In the genomic region with DNA sequence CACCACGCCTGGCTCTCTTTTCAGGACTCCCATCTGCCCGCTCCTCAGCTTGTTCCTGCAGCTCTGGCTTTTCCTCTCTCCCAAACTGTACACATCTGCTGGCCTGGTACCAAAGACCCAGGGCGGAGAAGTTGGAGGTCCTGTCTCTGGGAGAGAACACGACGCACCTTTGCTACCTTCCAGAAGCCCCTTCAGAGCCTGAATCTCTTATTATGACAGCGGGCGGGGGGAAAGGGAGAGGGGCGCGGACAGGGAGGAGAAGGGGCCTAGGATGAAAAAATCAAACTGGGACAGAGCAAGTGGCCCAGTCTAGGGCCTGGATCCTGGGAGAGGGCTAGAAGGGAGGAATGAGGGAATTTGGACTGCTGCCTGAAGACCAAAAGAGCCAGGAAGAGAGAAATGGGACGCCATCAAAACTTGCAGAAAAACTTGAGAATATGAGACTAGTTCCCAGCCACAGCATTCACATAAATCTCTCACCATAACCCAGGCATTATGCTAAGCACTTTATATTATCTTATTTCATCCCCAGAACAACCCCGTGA, we compare ENCODE assay signal across 9 cellular contexts. TPM values are rescaled to one million over a fixed set of nuclear protein-coding genes. Genes with fewer than 3 reads are reported as not detected.
DNase-seq lines count a peak whose midpoint lies in the region; ATAC-seq and TF ChIP-seq lines count a peak whose summit lies in the region.
"Had no signal": no experiment of that assay in that cellular context is flagged by ENCODE, and none has a peak within 500 bp of the region (broad histone marks: within the 10 kb centered on the region; RNA-seq: fewer than 3 reads in every experiment).

No MANE protein-coding gene starts in this region.

- WGBS in psoas muscle, 3 donors, result 0 to 9% (median 7%) methylated on average over 11 of the region's 11 CpGs

- no peaks in the 10 kb centered on the region for H3K9me3 ChIP-seq in CD4-positive, alpha-beta memory T cell (ENCODE audit: control insufficient read depth in 1 of 2, low read length in 2 of 2)
- H3K9me3 ChIP-seq in SK-N-MC (ENCODE audit: low read depth, low read length) (no peaks in the 10 kb centered on the region), psoas muscle (no peaks in the 10 kb centered on the region)

- peaks cover 9 to 46% of the 10 kb centered on the region in 2 donors for H3K36me3 Mint-ChIP-seq in CD4-positive, alpha-beta memory T cell
- peaks cover 18% of the 10 kb centered on the region for H3K36me3 Mint-ChIP-seq in activated CD4-positive, alpha-beta T cell treated with anti-CD3 and anti-CD28 coated beads, Interleukin-2, amount 10 ng/mL, durations not matched to agents 24 days and 14 days (ENCODE audit: low read depth)

- peak in 3 of 5 donors; percentile 29 to 42 (median 31) for DNase-seq in CD4-positive, alpha-beta memory T cell
- DNase-seq in SK-N-MC (ENCODE audit: low read depth, low spot score), result no peak
- no peak for DNase-seq in fibroblast of villous mesenchyme (ENCODE audit: low read depth)
- DNase-seq in psoas muscle, result no peak
- no peak for DNase-seq in activated CD4-positive, alpha-beta T cell treated with anti-CD3 and anti-CD28 coated beads, Interleukin-2, amount 10 ng/mL, durations not matched to agents 24 days and 14 days
- DNase-seq in hippocampal formation (lab: John Stamatoyannopoulos, UW), result no peak
- no peak for DNase-seq in OCI-M2 (lab: John Stamatoyannopoulos, UW; ENCODE audit: unreplicated experiment)

- H3K4me3 Mint-ChIP-seq in CD4-positive, alpha-beta memory T cell, result no peak overlapping the region
- H3K4me3 Mint-ChIP-seq in activated CD4-positive, alpha-beta T cell treated with anti-CD3 and anti-CD28 coated beads, Interleukin-2, amount 10 ng/mL, durations not matched to agents 24 days and 14 days, result no peak overlapping the region
- H3K4me3 Mint-ChIP-seq: T-helper 1 cell treated with Interleukin-12 subunit alpha and Interleukin-12 subunit beta and Interleukin-4 antibody, amounts not matched to agents 30 μg/mL and 1 μg/mL, for 36 hours had no signal

- no peaks in the 10 kb centered on the region for H3K27me3 ChIP-seq in CD4-positive, alpha-beta memory T cell (ENCODE audit: insufficient read depth, low read length)
- no peaks in the 10 kb centered on the region for H3K27me3 ChIP-seq in psoas muscle (ENCODE audit: insufficient read depth in 3 of 3, low read length in 2 of 3)

- POLR2A ChIA-PET in CD4-positive, alpha-beta memory T cell (lab: Charles Lee; ENCODE audit: partially characterized antibody), result interaction anchor here (1.4 to 23.4 kb wide), 9 partner anchors 9 to 143 kb away, joined by 3 to 1074 read pairs (median 70); partner anchors contain the start of genes ALOXE3, BORCS6, CTC1 and PFAS

- no peak for ATAC-seq in psoas muscle
- ATAC-seq in GM18868 (IDR thresholded peaks at IDR 0.05; ENCODE audit: unreplicated experiment), result no peak

- no peak overlapping the region for H3K9ac ChIP-seq in SK-N-MC (ENCODE audit: insufficient read length)

- peaks cover 80% of the 10 kb centered on the region for H3K4me1 ChIP-seq in CD4-positive, alpha-beta memory T cell (ENCODE audit: insufficient read depth, low read length)
- peaks cover 36% of the 10 kb centered on the region for H3K4me1 ChIP-seq in psoas muscle

- H3K4me3 ChIP-seq in CD4-positive, alpha-beta memory T cell (ENCODE audit: low read length in 2 of 2), result peak overlapping the region; percentile 90
- peak overlapping the region; percentile 80 for H3K4me3 ChIP-seq in SK-N-MC
- H3K4me3 ChIP-seq in fibroblast of villous mesenchyme (ENCODE audit: low read depth, low read length), result peak overlapping the region; percentile 100
- peak overlapping the region; percentile 97 for H3K4me3 ChIP-seq in psoas muscle

- no peak overlapping the region for H3K27ac Mint-ChIP-seq in CD4-positive, alpha-beta memory T cell
- H3K27ac Mint-ChIP-seq in activated CD4-positive, alpha-beta T cell treated with anti-CD3 and anti-CD28 coated beads, Interleukin-2, amount 10 ng/mL, durations not matched to agents 24 days and 14 days, result no peak overlapping the region
- H3K27ac Mint-ChIP-seq: T-helper 1 cell treated with Interleukin-12 subunit alpha and Interleukin-12 subunit beta and Interleukin-4 antibody, amounts not matched to agents 30 μg/mL and 1 μg/mL, for 36 hours had no signal

- H3K36me3 ChIP-seq in CD4-positive, alpha-beta memory T cell (ENCODE audit: insufficient read depth, low read length), result peaks cover 19% of the 10 kb centered on the region
- H3K36me3 ChIP-seq in SK-N-MC (ENCODE audit: insufficient read depth, low read length), result peaks cover 14% of the 10 kb centered on the region; the same call in 1 of the 2 replicates
- peaks cover 0 to 25% of the 10 kb centered on the region in 2 donors for H3K36me3 ChIP-seq in psoas muscle (ENCODE audit: insufficient read depth in 1 of 2, low read depth in 1 of 2)

- intact Hi-C loops in CD4-positive, alpha-beta memory T cell (cut with micrococcal nuclease), result loop anchor here (5.0 kb wide), 1 partner anchor 93 kb away; the partner anchor contains the start of genes CTC1 and PFAS
- intact Hi-C loops in psoas muscle (cut with DNase I), result no loop called here
- intact Hi-C loops in activated CD4-positive, alpha-beta T cell treated with anti-CD3 and anti-CD28 coated beads, Interleukin-2, amount 10 ng/mL, durations not matched to agents 24 days and 14 days (cut with micrococcal nuclease), result loop anchor here (10.0 kb wide), 2 partner anchors 470 to 920 kb away; partner anchors contain the start of genes DVL2, PHF23, TP53 and WRAP53

- peaks cover 36 to 65% (median 43%) of the 10 kb centered on the region in 4 donors for H3K4me1 Mint-ChIP-seq in CD4-positive, alpha-beta memory T cell
- H3K4me1 Mint-ChIP-seq in activated CD4-positive, alpha-beta T cell treated with anti-CD3 and anti-CD28 coated beads, Interleukin-2, amount 10 ng/mL, durations not matched to agents 24 days and 14 days, result peaks cover 53% of the 10 kb centered on the region

- peaks cover 0 to 10% (median 0%) of the 10 kb centered on the region in 8 donors for H3K9me3 Mint-ChIP-seq in CD4-positive, alpha-beta memory T cell
- no peaks in the 10 kb centered on the region for H3K9me3 Mint-ChIP-seq in activated CD4-positive, alpha-beta T cell treated with anti-CD3 and anti-CD28 coated beads, Interleukin-2, amount 10 ng/mL, durations not matched to agents 24 days and 14 days
- H3K9me3 Mint-ChIP-seq: T-helper 1 cell treated with Interleukin-12 subunit alpha and Interleukin-12 subunit beta and Interleukin-4 antibody, amounts not matched to agents 30 μg/mL and 1 μg/mL, for 36 hours had no signal

- CTCF ChIA-PET in CD4-positive, alpha-beta memory T cell (lab: Charles Lee; ENCODE audit: partially characterized antibody), result interaction anchor here (1.6 to 7.7 kb wide), 3 partner anchors 15 to 61 kb away, joined by 7 to 93 read pairs (median 10); no protein-coding TSS in a partner anchor

- no peaks in the 10 kb centered on the region for H3K27me3 Mint-ChIP-seq in CD4-positive, alpha-beta memory T cell
- no peaks in the 10 kb centered on the region for H3K27me3 Mint-ChIP-seq in activated CD4-positive, alpha-beta T cell treated with anti-CD3 and anti-CD28 coated beads, Interleukin-2, amount 10 ng/mL, durations not matched to agents 24 days and 14 days

- peak overlapping the region; percentile 100 for H3K27ac ChIP-seq in CD4-positive, alpha-beta memory T cell (ENCODE audit: low read depth, low read length)
- H3K27ac ChIP-seq in SK-N-MC (peak overlapping the region; percentile 96), psoas muscle (peak overlapping the region; percentile 100)

- no peak for TF ChIP-seq CTCF in fibroblast of villous mesenchyme (IDR thresholded peaks at IDR 0.05; ENCODE audit: insufficient read depth, low read depth, low read length)
- no peak for TF ChIP-seq CTCF in psoas muscle (IDR thresholded peaks at IDR 0.05)

RNA-seq across cellular contexts. Expression of gene PER1, which starts 2.5 kb away (rescaled TPM):
- 10 to 100 TPM; 78.9 to 79.4 TPM for total RNA-seq in CD4-positive, alpha-beta memory T cell
- polyA plus RNA-seq in CD4-positive, alpha-beta memory T cell, result 10 to 100 TPM in 1 of 2 donors, 1 to 10 TPM in 1; 3.7 to 18.6 TPM
- total RNA-seq in fibroblast of villous mesenchyme (5.5 and 12.5 TPM in 2 replicates), psoas muscle (100 to 1,000 TPM in 3 of 4 donors, 10 to 100 TPM in 1; 48.9 to 278 (median 166) TPM)
- polyA plus RNA-seq in psoas muscle, result 100 to 1,000 TPM; 133 to 173 (median 145) TPM
- total RNA-seq in activated CD4-positive, alpha-beta T cell treated with anti-CD3 and anti-CD28 coated beads, Interleukin-2, amount 10 ng/mL, durations not matched to agents 24 days and 14 days, result 39.4 and 41.7 TPM in 2 replicates

RNA-seq across cellular contexts. Expression of gene VAMP2, which starts 8.1 kb away (rescaled TPM):
- 100 to 1,000 TPM; 190 to 203 TPM for total RNA-seq in CD4-positive, alpha-beta memory T cell
- 100 to 1,000 TPM in 1 of 2 donors, 10 to 100 TPM in 1; 41.6 to 106 TPM for polyA plus RNA-seq in CD4-positive, alpha-beta memory T cell
- total RNA-seq in fibroblast of villous mesenchyme (5.6 and 6.1 TPM in 2 replicates), psoas muscle (10 to 100 TPM; 39.7 to 59.2 (median 49.8) TPM)
- polyA plus RNA-seq in psoas muscle, result 10 to 100 TPM; 33.2 to 49.5 (median 35.2) TPM
- total RNA-seq in activated CD4-positive, alpha-beta T cell treated with anti-CD3 and anti-CD28 coated beads, Interleukin-2, amount 10 ng/mL, durations not matched to agents 24 days and 14 days, result 45.1 and 49.6 TPM in 2 replicates

RNA-seq across cellular contexts. Expression of gene TMEM107, which starts 21.5 kb away (rescaled TPM):
- 10 to 100 TPM; 25.0 to 25.3 TPM for total RNA-seq in CD4-positive, alpha-beta memory T cell
- polyA plus RNA-seq in CD4-positive, alpha-beta memory T cell, result 10 to 100 TPM; 42.4 to 43.7 TPM
- total RNA-seq in fibroblast of villous mesenchyme (15.5 and 23.7 TPM in 2 replicates), psoas muscle (1 to 10 TPM; 1.2 to 4.7 (median 2.9) TPM)
- 1 to 10 TPM; 1.5 to 1.9 (median 1.8) TPM for polyA plus RNA-seq in psoas muscle
- total RNA-seq in activated CD4-positive, alpha-beta T cell treated with anti-CD3 and anti-CD28 coated beads, Interleukin-2, amount 10 ng/mL, durations not matched to agents 24 days and 14 days, result 20.9 and 21.4 TPM in 2 replicates

RNA-seq across cellular contexts. Expression of gene HES7, which starts 30.8 kb away (rescaled TPM):
- not detected for total RNA-seq in CD4-positive, alpha-beta memory T cell
- not detected for polyA plus RNA-seq in CD4-positive, alpha-beta memory T cell
- total RNA-seq in fibroblast of villous mesenchyme (not detected in 2 replicates), psoas muscle (under 1 TPM in 1 of 4 donors, not detected in 3; 0.30 TPM)
- polyA plus RNA-seq in psoas muscle, result under 1 TPM in 1 of 3 donors, not detected in 2; 0.10 TPM
- total RNA-seq in activated CD4-positive, alpha-beta T cell treated with anti-CD3 and anti-CD28 coated beads, Interleukin-2, amount 10 ng/mL, durations not matched to agents 24 days and 14 days, result 1.5 and 2.1 TPM in 2 replicates

RNA-seq across cellular contexts. Expression of gene BORCS6, which starts 35.3 kb away (rescaled TPM):
- 10 to 100 TPM; 19.2 to 19.4 TPM for total RNA-seq in CD4-positive, alpha-beta memory T cell
- 10 to 100 TPM; 13.3 to 21.9 TPM for polyA plus RNA-seq in CD4-positive, alpha-beta memory T cell
- 6.0 and 8.4 TPM in 2 replicates for total RNA-seq in fibroblast of villous mesenchyme
- total RNA-seq in psoas muscle, result 10 to 100 TPM in 1 of 4 donors, 1 to 10 TPM in 3; 8.8 to 11.2 (median 9.7) TPM
- polyA plus RNA-seq in psoas muscle, result 10 to 100 TPM; 12.2 to 19.3 (median 13.7) TPM
- total RNA-seq in activated CD4-positive, alpha-beta T cell treated with anti-CD3 and anti-CD28 coated beads, Interleukin-2, amount 10 ng/mL, durations not matched to agents 24 days and 14 days, result 4.7 and 5.7 TPM in 2 replicates

Comparison
In these comparisons a context has a peak if more than half of its experiments do, and no peak if none do; other contexts are left out.
1. DNase-seq: peak in CD4-positive, alpha-beta memory T cell (3 of 5); none in SK-N-MC (single experiment), fibroblast of villous mesenchyme (single experiment), psoas muscle (0 of 2), activated CD4-positive, alpha-beta T cell treated with anti-CD3 and anti-CD28 coated beads, Interleukin-2, amount 10 ng/mL, durations not matched to agents 24 days and 14 days (single experiment), hippocampal formation (0 of 2) and OCI-M2 (single experiment).
2. intact Hi-C loops: an anchor here in CD4-positive, alpha-beta memory T cell (5.0 kb wide) and activated CD4-positive, alpha-beta T cell treated with anti-CD3 and anti-CD28 coated beads, Interleukin-2, amount 10 ng/mL, durations not matched to agents 24 days and 14 days (10.0 kb wide); none called in psoas muscle.
3. Peak in every context shown above with its lines, with median percentiles within 50 percentile points of each other: H3K27ac ChIP-seq and H3K4me3 ChIP-seq.